Comparison of ENCODE assay signal across 27 cellular contexts in genomic region chr5:158166424-158166823, GRCh38.
"Had no signal": no experiment of that assay in that cellular context is flagged by ENCODE, and none has a peak within 500 bp of the region (broad histone marks: within the 10 kb centered on the region; RNA-seq: fewer than 3 reads in every experiment).

No MANE protein-coding gene starts in this region.

- FAIRE-seq: endothelial cell of umbilical vein, keratinocyte had no signal

- H3K27ac Mint-ChIP-seq: activated CD4-positive, alpha-beta T cell treated with anti-CD3 and anti-CD28 coated beads for 36 hours; activated naive CD4-positive, alpha-beta T cell treated with anti-CD3 and anti-CD28 coated beads, Interleukin-2, amount 50 U/mL, for 72 hours; activated T-cell treated with anti-CD3 and anti-CD28 coated beads, Interleukin-2, amount 50 U/mL, for 24 hours; activated T-helper 17 cell treated with anti-CD3 and anti-CD28 coated beads, Interleukin-2, amount 50 U/mL, for 72 hours; memory B cell; stimulated activated naive CD8-positive, alpha-beta T cell treated with anti-CD3 and anti-CD28 coated beads, Interleukin-15, Interleukin-2, amounts not matched to agents 100 ng/mL and 50 ng/mL, for 24 hours had no signal

- H3K9me3 Mint-ChIP-seq: activated naive CD4-positive, alpha-beta T cell treated with anti-CD3 and anti-CD28 coated beads, Interleukin-2, amount 50 U/mL, for 72 hours; activated T-cell treated with anti-CD3 and anti-CD28 coated beads, Interleukin-2, amount 50 U/mL, for 24 hours; activated T-helper 17 cell treated with anti-CD3 and anti-CD28 coated beads, Interleukin-2, amount 50 U/mL, for 72 hours; memory B cell; naive B cell; stimulated activated naive CD8-positive, alpha-beta T cell treated with anti-CD3 and anti-CD28 coated beads, Interleukin-15, Interleukin-2, amounts not matched to agents 100 ng/mL and 50 ng/mL, for 24 hours had no signal

- H3K36me3 Mint-ChIP-seq: activated naive CD4-positive, alpha-beta T cell treated with anti-CD3 and anti-CD28 coated beads, Interleukin-2, amount 50 U/mL, for 72 hours; memory B cell; naive B cell had no signal

- ATAC-seq: activated CD4-positive, alpha-beta T cell treated with anti-CD3 and anti-CD28 coated beads for 36 hours; activated naive CD4-positive, alpha-beta T cell treated with anti-CD3 and anti-CD28 coated beads, Interleukin-2, amount 50 U/mL, for 72 hours; activated T-helper 17 cell treated with anti-CD3 and anti-CD28 coated beads, Interleukin-2, amount 50 U/mL, for 72 hours; esophagus mucosa; left colon; psoas muscle had no signal

- H3K36me3 ChIP-seq: ascending aorta, brain microvascular endothelial cell, right atrium auricular region, thyroid gland had no signal

- H3K9me3 ChIP-seq: ascending aorta, psoas muscle, right atrium auricular region, thyroid gland had no signal

- H3K27ac ChIP-seq: ascending aorta, brain microvascular endothelial cell, psoas muscle, right atrium auricular region, thyroid gland had no signal

- H3K4me3 ChIP-seq: ascending aorta, psoas muscle, right atrium auricular region, thyroid gland had no signal

- H3K27me3 ChIP-seq: ascending aorta, brain microvascular endothelial cell, right atrium auricular region, thyroid gland had no signal

- DNase-seq: activated CD4-positive, alpha-beta T cell treated with anti-CD3 and anti-CD28 coated beads for 36 hours; activated CD4-positive, alpha-beta T cell treated with anti-CD3 and anti-CD28 coated beads, Interleukin-2, amount 50 U/mL, for 4 hours; activated CD8-positive, alpha-beta memory T cell treated with anti-CD3 and anti-CD28 coated beads for 24 hours; activated CD8-positive, alpha-beta memory T cell treated with anti-CD3 and anti-CD28 coated beads, Interleukin-2, amount 50 U/mL, for 4 hours; activated T-cell treated with anti-CD3 and anti-CD28 coated beads, Interleukin-2, amount 50 U/mL, for 24 hours; brain microvascular endothelial cell; central memory CD4-positive, alpha-beta T cell; dermis blood vessel endothelial cell; effector CD8-positive, alpha-beta T cell; foreskin melanocyte; hippocampal formation; left colon; naive B cell; psoas muscle; stimulated activated CD4-positive, alpha-beta T cell treated with anti-CD3 and anti-CD28 coated beads, Interleukin-4, amount 100 ng/mL, for 4 hours; substantia nigra; T-helper 9 cell; thyroid gland had no signal

- H3K4me3 Mint-ChIP-seq: activated CD4-positive, alpha-beta T cell treated with anti-CD3 and anti-CD28 coated beads for 36 hours; activated T-cell treated with anti-CD3 and anti-CD28 coated beads, Interleukin-2, amount 50 U/mL, for 24 hours; activated T-helper 17 cell treated with anti-CD3 and anti-CD28 coated beads, Interleukin-2, amount 50 U/mL, for 72 hours; memory B cell; naive B cell; stimulated activated naive CD8-positive, alpha-beta T cell treated with anti-CD3 and anti-CD28 coated beads, Interleukin-15, Interleukin-2, amounts not matched to agents 100 ng/mL and 50 ng/mL, for 24 hours had no signal

- H3K4me1 Mint-ChIP-seq: activated CD4-positive, alpha-beta T cell treated with anti-CD3 and anti-CD28 coated beads for 36 hours; activated T-helper 17 cell treated with anti-CD3 and anti-CD28 coated beads, Interleukin-2, amount 50 U/mL, for 72 hours had no signal

- H3K4me1 ChIP-seq: ascending aorta, psoas muscle, right atrium auricular region, thyroid gland had no signal
